In genomic region chr10:34434119-34434594, GRCh38 we compare ENCODE assay signal across 15 cellular contexts.
A peak's percentile ranks its signal among the peaks of the same experiment; 100 is the strongest.
DNase-seq lines count a peak whose midpoint lies in the region; ATAC-seq and TF ChIP-seq lines count a peak whose summit lies in the region.
"Had no signal": no experiment of that assay in that cellular context is flagged by ENCODE, and none has a peak within 500 bp of the region (broad histone marks: within the 10 kb centered on the region; RNA-seq: fewer than 3 reads in every experiment).

No MANE protein-coding gene starts in this region.

- DNase-seq in AG09319 (ENCODE audit: extremely low read depth, low read depth) (peak; percentile 31), NCI-H226 (peak; percentile 57), dermis blood vessel endothelial cell (peak; percentile 5), mesothelial cell of epicardium (ENCODE audit: low spot score in 2 of 2, unreplicated experiment in 2 of 2) (no peak), NCI-H345 treated with DMSO at 0.1 percent for 48 hours (lab: John Stamatoyannopoulos, UW; ENCODE audit: unreplicated experiment) (no peak), NCI-H510A (lab: John Stamatoyannopoulos, UW) (no peak)
- no peak for DNase-seq in activated CD8-positive, alpha-beta memory T cell treated with anti-CD3 and anti-CD28 coated beads, Interleukin-2, amount 50 U/mL, for 4 hours
- DNase-seq: activated CD4-positive, alpha-beta T cell treated with anti-CD3 and anti-CD28 coated beads for 1 hour; left colon; NCI-H2081 treated with DMSO at 0.1 percent for 48 hours; SHP77; testis had no signal

- H3K4me3 Mint-ChIP-seq in mesothelial cell of epicardium = no peak overlapping the region
- H3K4me3 Mint-ChIP-seq: activated naive CD8-positive, alpha-beta T cell had no signal

- H3K27me3 Mint-ChIP-seq in mesothelial cell of epicardium (ENCODE audit: low read depth) = no peaks in the 10 kb centered on the region
- H3K27me3 Mint-ChIP-seq: activated naive CD8-positive, alpha-beta T cell; progenitor cell of endocrine pancreas had no signal

- no peaks in the 10 kb centered on the region for H3K9me3 Mint-ChIP-seq in mesothelial cell of epicardium

- peaks cover 37% of the 10 kb centered on the region for H3K4me1 Mint-ChIP-seq in mesothelial cell of epicardium

- H3K27ac Mint-ChIP-seq in mesothelial cell of epicardium = peak overlapping the region; percentile 10
- H3K27ac Mint-ChIP-seq: activated naive CD8-positive, alpha-beta T cell; progenitor cell of endocrine pancreas had no signal

- H3K36me3 Mint-ChIP-seq in mesothelial cell of epicardium = peaks cover 3% of the 10 kb centered on the region
- H3K36me3 Mint-ChIP-seq: activated naive CD8-positive, alpha-beta T cell had no signal

- TF ChIP-seq CTCF in AG09319 (IDR thresholded peaks at IDR 0.05; ENCODE audit: low read depth, low read length) (no peak), mesothelial cell of epicardium (IDR thresholded peaks at IDR 0.05; ENCODE audit: unreplicated experiment) (no peak)

- ATAC-seq in HG02588 (IDR thresholded peaks at IDR 0.05; ENCODE audit: unreplicated experiment) = no peak
- ATAC-seq: left colon had no signal

Comparison
In these comparisons a context has a peak if more than half of its experiments do, and no peak if none do; other contexts are left out.
1. DNase-seq: peak in AG09319 (single experiment), NCI-H226 (single experiment) and dermis blood vessel endothelial cell (single experiment); none in mesothelial cell of epicardium (0 of 2), NCI-H345 treated with DMSO at 0.1 percent for 48 hours (single experiment), NCI-H510A (single experiment) and activated CD8-positive, alpha-beta memory T cell treated with anti-CD3 and anti-CD28 coated beads, Interleukin-2, amount 50 U/mL, for 4 hours (single experiment).